ENCODE assay signal across 1 cellular context in the genomic region with DNA sequence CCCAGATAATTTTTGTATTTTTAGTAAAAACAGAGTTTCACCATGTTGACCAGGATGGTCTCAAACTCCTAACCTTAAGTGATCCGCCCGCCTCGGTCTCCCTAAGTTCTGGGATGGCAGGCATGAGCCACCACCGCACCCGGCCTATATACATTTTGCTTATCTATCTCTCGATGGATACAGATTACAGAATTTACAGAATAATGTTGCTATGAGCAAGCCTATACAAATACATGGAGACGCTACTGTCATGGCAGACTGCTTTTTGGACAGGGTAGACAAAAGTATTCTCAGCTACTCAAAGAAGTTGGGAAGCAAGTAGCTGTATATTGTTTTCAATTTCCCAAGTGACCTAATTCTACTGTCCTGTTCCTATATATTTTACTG.
TF ChIP-seq lines count a peak whose summit lies in the region.

No MANE protein-coding gene starts in this region.

TF ChIP-seq in GM23338, 12 proteins besides CTCF, POLR2A, EP300 and RAD21 (continued from another document):
- TF ChIP-seq STAT1 (IDR thresholded peaks at IDR 0.05; ENCODE audit: unreplicated experiment) = no peak
- TF ChIP-seq, protein P1, sequence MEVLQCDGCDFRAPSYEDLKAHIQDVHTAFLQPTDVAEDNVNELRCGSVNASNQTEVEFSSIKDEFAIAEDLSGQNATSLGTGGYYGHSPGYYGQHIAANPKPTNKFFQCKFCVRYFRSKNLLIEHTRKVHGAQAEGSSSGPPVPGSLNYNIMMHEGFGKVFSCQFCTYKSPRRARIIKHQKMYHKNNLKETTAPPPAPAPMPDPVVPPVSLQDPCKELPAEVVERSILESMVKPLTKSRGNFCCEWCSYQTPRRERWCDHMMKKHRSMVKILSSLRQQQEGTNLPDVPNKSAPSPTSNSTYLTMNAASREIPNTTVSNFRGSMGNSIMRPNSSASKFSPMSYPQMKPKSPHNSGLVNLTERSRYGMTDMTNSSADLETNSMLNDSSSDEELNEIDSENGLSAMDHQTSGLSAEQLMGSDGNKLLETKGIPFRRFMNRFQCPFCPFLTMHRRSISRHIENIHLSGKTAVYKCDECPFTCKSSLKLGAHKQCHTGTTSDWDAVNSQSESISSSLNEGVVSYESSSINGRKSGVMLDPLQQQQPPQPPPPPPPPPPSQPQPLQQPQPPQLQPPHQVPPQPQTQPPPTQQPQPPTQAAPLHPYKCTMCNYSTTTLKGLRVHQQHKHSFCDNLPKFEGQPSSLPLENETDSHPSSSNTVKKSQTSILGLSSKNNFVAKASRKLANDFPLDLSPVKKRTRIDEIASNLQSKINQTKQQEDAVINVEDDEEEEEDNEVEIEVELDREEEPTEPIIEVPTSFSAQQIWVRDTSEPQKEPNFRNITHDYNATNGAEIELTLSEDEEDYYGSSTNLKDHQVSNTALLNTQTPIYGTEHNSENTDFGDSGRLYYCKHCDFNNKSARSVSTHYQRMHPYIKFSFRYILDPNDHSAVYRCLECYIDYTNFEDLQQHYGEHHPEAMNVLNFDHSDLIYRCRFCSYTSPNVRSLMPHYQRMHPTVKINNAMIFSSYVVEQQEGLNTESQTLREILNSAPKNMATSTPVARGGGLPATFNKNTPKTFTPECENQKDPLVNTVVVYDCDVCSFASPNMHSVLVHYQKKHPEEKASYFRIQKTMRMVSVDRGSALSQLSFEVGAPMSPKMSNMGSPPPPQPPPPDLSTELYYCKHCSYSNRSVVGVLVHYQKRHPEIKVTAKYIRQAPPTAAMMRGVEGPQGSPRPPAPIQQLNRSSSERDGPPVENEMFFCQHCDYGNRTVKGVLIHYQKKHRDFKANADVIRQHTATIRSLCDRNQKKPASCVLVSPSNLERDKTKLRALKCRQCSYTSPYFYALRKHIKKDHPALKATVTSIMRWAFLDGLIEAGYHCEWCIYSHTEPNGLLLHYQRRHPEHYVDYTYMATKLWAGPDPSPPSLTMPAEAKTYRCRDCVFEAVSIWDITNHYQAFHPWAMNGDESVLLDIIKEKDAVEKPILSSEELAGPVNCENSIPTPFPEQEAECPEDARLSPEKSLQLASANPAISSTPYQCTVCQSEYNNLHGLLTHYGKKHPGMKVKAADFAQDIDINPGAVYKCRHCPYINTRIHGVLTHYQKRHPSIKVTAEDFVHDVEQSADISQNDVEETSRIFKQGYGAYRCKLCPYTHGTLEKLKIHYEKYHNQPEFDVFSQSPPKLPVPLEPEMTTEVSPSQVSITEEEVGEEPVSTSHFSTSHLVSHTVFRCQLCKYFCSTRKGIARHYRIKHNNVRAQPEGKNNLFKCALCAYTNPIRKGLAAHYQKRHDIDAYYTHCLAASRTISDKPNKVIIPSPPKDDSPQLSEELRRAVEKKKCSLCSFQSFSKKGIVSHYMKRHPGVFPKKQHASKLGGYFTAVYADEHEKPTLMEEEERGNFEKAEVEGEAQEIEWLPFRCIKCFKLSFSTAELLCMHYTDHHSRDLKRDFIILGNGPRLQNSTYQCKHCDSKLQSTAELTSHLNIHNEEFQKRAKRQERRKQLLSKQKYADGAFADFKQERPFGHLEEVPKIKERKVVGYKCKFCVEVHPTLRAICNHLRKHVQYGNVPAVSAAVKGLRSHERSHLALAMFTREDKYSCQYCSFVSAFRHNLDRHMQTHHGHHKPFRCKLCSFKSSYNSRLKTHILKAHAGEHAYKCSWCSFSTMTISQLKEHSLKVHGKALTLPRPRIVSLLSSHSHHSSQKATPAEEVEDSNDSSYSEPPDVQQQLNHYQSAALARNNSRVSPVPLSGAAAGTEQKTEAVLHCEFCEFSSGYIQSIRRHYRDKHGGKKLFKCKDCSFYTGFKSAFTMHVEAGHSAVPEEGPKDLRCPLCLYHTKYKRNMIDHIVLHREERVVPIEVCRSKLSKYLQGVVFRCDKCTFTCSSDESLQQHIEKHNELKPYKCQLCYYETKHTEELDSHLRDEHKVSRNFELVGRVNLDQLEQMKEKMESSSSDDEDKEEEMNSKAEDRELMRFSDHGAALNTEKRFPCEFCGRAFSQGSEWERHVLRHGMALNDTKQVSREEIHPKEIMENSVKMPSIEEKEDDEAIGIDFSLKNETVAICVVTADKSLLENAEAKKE (CRISPR knock-in tag; IDR thresholded peaks at IDR 0.05) = no peak
- TF ChIP-seq EZH2 (IDR thresholded peaks at IDR 0.05; ENCODE audit: low read depth, unreplicated experiment) = no peak
- no peak for TF ChIP-seq REST (IDR thresholded peaks at IDR 0.05; ENCODE audit: unreplicated experiment)
- no peak for TF ChIP-seq ZNF331 (CRISPR knock-in tag; IDR thresholded peaks at IDR 0.05; ENCODE audit: low read depth)
- no peak for TF ChIP-seq NANOG (IDR thresholded peaks at IDR 0.05; ENCODE audit: borderline replicate concordance)
TF ChIP-seq in GM23338: peak in this region for 0.
